In genomic region chr11:8777907-8778767, GRCh38 we compare ENCODE assay signal across 10 cellular contexts.
DNase-seq lines count a peak whose midpoint lies in the region; ATAC-seq, FAIRE-seq and TF ChIP-seq lines count a peak whose summit lies in the region.
"Had no signal": no experiment of that assay in that cellular context is flagged by ENCODE, and none has a peak within 500 bp of the region (broad histone marks: within the 10 kb centered on the region; RNA-seq: fewer than 3 reads in every experiment).

No MANE protein-coding gene starts in this region.

- peaks cover 5 to 8% of the 10 kb centered on the region in 2 experiments; a peak in 3 of 4 replicates for H3K4me1 ChIP-seq in SK-N-SH (ENCODE audit: control insufficient read depth in 1 of 2, insufficient read depth in 2 of 2, low read depth in 1 of 2, low read length in 1 of 2)
- H3K4me1 ChIP-seq in mucosa of rectum (ENCODE audit: control insufficient read depth in 2 of 2, insufficient read depth in 2 of 2, low read length in 2 of 2), result peaks cover 9 to 30% of the 10 kb centered on the region in 2 donors
- no peaks in the 10 kb centered on the region for H3K4me1 ChIP-seq in HAP-1

- no peak for DNase-seq in SK-N-SH
- no peak for DNase-seq in coronary artery (ENCODE audit: low spot score)
- no peak for DNase-seq in urothelium cell line (ENCODE audit: low spot score)
- DNase-seq in HAP-1 (ENCODE audit: low spot score in 2 of 2), result no peak
- DNase-seq: 8988T; activated naive CD4-positive, alpha-beta T cell treated with anti-CD3 and anti-CD28 coated beads, Interleukin-2, amount 50 U/mL, for 16 hours had no signal

- CTCF ChIA-PET in SK-N-SH (lab: Yijun Ruan, JAX), result interaction anchor here (1.0 to 1.1 kb wide), 4 partner anchors 9 to 165 kb away, joined by 3 read pairs; partner anchors contain the start of gene ASCL3

- no peaks in the 10 kb centered on the region for H3K27me3 ChIP-seq in SK-N-SH (ENCODE audit: insufficient read depth)
- H3K27me3 ChIP-seq in mucosa of rectum (ENCODE audit: control insufficient read depth in 2 of 2, insufficient read depth in 2 of 2, low read length in 2 of 2), result no peaks in the 10 kb centered on the region
- no peaks in the 10 kb centered on the region for H3K27me3 ChIP-seq in HAP-1 (ENCODE audit: low read depth)

- no peak for TF ChIP-seq RAD21 in SK-N-SH (IDR thresholded peaks at IDR 0.05; ENCODE audit: low read length)

- H3K36me3 ChIP-seq in SK-N-SH (replicated peaks in 1 of 2; ENCODE audit: control insufficient read depth in 1 of 2, insufficient read depth in 2 of 2, low read length in 1 of 2) (peaks cover 0 to 16% of the 10 kb centered on the region in 2 experiments), mucosa of rectum (ENCODE audit: control insufficient read depth in 2 of 2, insufficient read depth in 2 of 2, low read length in 2 of 2) (peaks cover 0 to 4% of the 10 kb centered on the region in 2 donors), HAP-1 (replicated peaks) (no peaks in the 10 kb centered on the region)

- 89% methylated on average over 4 of the region's 8 CpGs for WGBS in SK-N-SH (ENCODE audit: low lambda C conversion rate)

- H3K27ac ChIP-seq in SK-N-SH (ENCODE audit: low read depth in 2 of 2, low read length in 1 of 2), result no peak overlapping the region; a peak in 1 of 4 replicates
- H3K27ac ChIP-seq in coronary artery, result peak overlapping the region in 1 of 2 donors; percentile 22
- peak overlapping the region; percentile 51 to 73 for H3K27ac ChIP-seq in mucosa of rectum (ENCODE audit: low read depth in 2 of 2, low read length in 2 of 2)

- POLR2A ChIA-PET in SK-N-SH (lab: Yijun Ruan, JAX), result no interaction called here

- TF ChIP-seq CTCF in SK-N-SH (IDR thresholded peaks at IDR 0.05) (no peak), coronary artery (IDR thresholded peaks at IDR 0.05) (no peak)

- TF ChIP-seq EP300 in SK-N-SH (IDR thresholded peaks at IDR 0.05; ENCODE audit: borderline replicate concordance in 1 of 2, low read depth in 1 of 2, low read length in 1 of 2), result no peak

- FAIRE-seq in urothelium cell line (lab: Jason Lieb, UNC), result peak; percentile 17

- H3K4me3 ChIP-seq in SK-N-SH (ENCODE audit: low read depth in 2 of 2, low read length in 1 of 2), result no peak overlapping the region
- peak overlapping the region; percentile 19 for H3K4me3 ChIP-seq in coronary artery
- no peak overlapping the region for H3K4me3 ChIP-seq in mucosa of rectum (ENCODE audit: low read length in 2 of 2)
- H3K4me3 ChIP-seq in HAP-1, result no peak overlapping the region

- H3K9ac ChIP-seq in SK-N-SH (no peak overlapping the region), mucosa of rectum (ENCODE audit: low read depth in 1 of 2, low read length in 2 of 2) (no peak overlapping the region)

- H2AFZ ChIP-seq in SK-N-SH (ENCODE audit: low read depth), result no peak overlapping the region

- H3F3A ChIP-seq in SK-N-SH (replicated peaks; ENCODE audit: insufficient read depth), result no peaks in the 10 kb centered on the region

- in situ Hi-C loops in HAP-1 (cut with MboI; ENCODE audit: low sequenced_read_pairs), result no loop called here

- no peaks in the 10 kb centered on the region for H3K9me3 ChIP-seq in SK-N-SH
- no peaks in the 10 kb centered on the region for H3K9me3 ChIP-seq in mucosa of rectum (ENCODE audit: control insufficient read depth in 2 of 2, low read length in 2 of 2)
- H3K9me3 ChIP-seq in HAP-1, result no peaks in the 10 kb centered on the region

- no peaks in the 10 kb centered on the region for H3K9me2 ChIP-seq in SK-N-SH

- ATAC-seq in SK-N-SH treated with all-trans-retinoic acid at 6 μM for 48 hours (peak; percentile 42), HG02571 (IDR thresholded peaks at IDR 0.05; ENCODE audit: unreplicated experiment) (no peak), HG03378 (IDR thresholded peaks at IDR 0.05; ENCODE audit: unreplicated experiment) (no peak)

- H3K79me2 ChIP-seq in SK-N-SH (ENCODE audit: insufficient read depth), result peaks cover 25% of the 10 kb centered on the region

- no peaks in the 10 kb centered on the region for H4K20me1 ChIP-seq in SK-N-SH (ENCODE audit: insufficient read depth)

- H3K4me2 ChIP-seq in SK-N-SH, result no peak overlapping the region

TF ChIP-seq in SK-N-SH treated with all-trans-retinoic acid at 6 μM for 48 hours, 23 proteins besides CTCF, POLR2A, EP300 and RAD21:
- TF ChIP-seq, protein P1, sequence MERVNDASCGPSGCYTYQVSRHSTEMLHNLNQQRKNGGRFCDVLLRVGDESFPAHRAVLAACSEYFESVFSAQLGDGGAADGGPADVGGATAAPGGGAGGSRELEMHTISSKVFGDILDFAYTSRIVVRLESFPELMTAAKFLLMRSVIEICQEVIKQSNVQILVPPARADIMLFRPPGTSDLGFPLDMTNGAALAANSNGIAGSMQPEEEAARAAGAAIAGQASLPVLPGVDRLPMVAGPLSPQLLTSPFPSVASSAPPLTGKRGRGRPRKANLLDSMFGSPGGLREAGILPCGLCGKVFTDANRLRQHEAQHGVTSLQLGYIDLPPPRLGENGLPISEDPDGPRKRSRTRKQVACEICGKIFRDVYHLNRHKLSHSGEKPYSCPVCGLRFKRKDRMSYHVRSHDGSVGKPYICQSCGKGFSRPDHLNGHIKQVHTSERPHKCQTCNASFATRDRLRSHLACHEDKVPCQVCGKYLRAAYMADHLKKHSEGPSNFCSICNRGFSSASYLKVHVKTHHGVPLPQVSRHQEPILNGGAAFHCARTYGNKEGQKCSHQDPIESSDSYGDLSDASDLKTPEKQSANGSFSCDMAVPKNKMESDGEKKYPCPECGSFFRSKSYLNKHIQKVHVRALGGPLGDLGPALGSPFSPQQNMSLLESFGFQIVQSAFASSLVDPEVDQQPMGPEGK (CRISPR knock-in tag; IDR thresholded peaks at IDR 0.05; ENCODE audit: borderline replicate concordance), result no peak
- no peak for TF ChIP-seq ESRRG (CRISPR knock-in tag; IDR thresholded peaks at IDR 0.05)
- TF ChIP-seq POU6F1 (CRISPR knock-in tag; IDR thresholded peaks at IDR 0.05; ENCODE audit: borderline replicate concordance, low read depth), result no peak

TF ChIP-seq in SK-N-SH, 30 proteins besides CTCF, POLR2A, EP300 and RAD21:
- TF ChIP-seq FOSL2 (IDR thresholded peaks at IDR 0.05; ENCODE audit: borderline replicate concordance, low read depth) (no peak), NFIC (IDR thresholded peaks at IDR 0.05; ENCODE audit: borderline replicate concordance) (no peak), JUND (IDR thresholded peaks at IDR 0.05) (no peak), GATA2 (CRISPR knock-in tag; IDR thresholded peaks at IDR 0.05) (no peak), CHD2 (IDR thresholded peaks at IDR 0.05; ENCODE audit: low read length, partially characterized antibody) (no peak), SMC3 (IDR thresholded peaks at IDR 0.05; ENCODE audit: low read depth, low read length) (no peak), RFX5 (IDR thresholded peaks at IDR 0.05; ENCODE audit: low read length) (no peak), FOXJ3 (CRISPR knock-in tag; IDR thresholded peaks at IDR 0.05) (no peak), FOXM1 (IDR thresholded peaks at IDR 0.05; ENCODE audit: low read depth) (no peak), MXI1 (IDR thresholded peaks at IDR 0.05; ENCODE audit: low read depth, low read length) (no peak), GABPA (IDR thresholded peaks at IDR 0.05; ENCODE audit: low read depth) (no peak), IRF3 (IDR thresholded peaks at IDR 0.05; ENCODE audit: low read depth, low read length) (no peak), ELF1 (IDR thresholded peaks at IDR 0.05) (no peak), RXRA (IDR thresholded peaks at IDR 0.05; ENCODE audit: borderline replicate concordance, low read depth) (no peak)
- TF ChIP-seq, protein P2, sequence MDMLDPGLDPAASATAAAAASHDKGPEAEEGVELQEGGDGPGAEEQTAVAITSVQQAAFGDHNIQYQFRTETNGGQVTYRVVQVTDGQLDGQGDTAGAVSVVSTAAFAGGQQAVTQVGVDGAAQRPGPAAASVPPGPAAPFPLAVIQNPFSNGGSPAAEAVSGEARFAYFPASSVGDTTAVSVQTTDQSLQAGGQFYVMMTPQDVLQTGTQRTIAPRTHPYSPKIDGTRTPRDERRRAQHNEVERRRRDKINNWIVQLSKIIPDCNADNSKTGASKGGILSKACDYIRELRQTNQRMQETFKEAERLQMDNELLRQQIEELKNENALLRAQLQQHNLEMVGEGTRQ (IDR thresholded peaks at IDR 0.05; ENCODE audit: borderline replicate concordance, low read depth, low read length), result no peak
- TF ChIP-seq, protein P3, sequence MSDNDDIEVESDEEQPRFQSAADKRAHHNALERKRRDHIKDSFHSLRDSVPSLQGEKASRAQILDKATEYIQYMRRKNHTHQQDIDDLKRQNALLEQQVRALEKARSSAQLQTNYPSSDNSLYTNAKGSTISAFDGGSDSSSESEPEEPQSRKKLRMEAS (IDR thresholded peaks at IDR 0.05; ENCODE audit: low read depth), result no peak

Comparison
In these comparisons a context has a peak if more than half of its experiments do, and no peak if none do; other contexts are left out.
1. H3K27ac ChIP-seq: peak in mucosa of rectum (2 of 2); none in SK-N-SH (0 of 2).